Comparison of ENCODE assay signal across 1 cellular context in the genomic region with DNA sequence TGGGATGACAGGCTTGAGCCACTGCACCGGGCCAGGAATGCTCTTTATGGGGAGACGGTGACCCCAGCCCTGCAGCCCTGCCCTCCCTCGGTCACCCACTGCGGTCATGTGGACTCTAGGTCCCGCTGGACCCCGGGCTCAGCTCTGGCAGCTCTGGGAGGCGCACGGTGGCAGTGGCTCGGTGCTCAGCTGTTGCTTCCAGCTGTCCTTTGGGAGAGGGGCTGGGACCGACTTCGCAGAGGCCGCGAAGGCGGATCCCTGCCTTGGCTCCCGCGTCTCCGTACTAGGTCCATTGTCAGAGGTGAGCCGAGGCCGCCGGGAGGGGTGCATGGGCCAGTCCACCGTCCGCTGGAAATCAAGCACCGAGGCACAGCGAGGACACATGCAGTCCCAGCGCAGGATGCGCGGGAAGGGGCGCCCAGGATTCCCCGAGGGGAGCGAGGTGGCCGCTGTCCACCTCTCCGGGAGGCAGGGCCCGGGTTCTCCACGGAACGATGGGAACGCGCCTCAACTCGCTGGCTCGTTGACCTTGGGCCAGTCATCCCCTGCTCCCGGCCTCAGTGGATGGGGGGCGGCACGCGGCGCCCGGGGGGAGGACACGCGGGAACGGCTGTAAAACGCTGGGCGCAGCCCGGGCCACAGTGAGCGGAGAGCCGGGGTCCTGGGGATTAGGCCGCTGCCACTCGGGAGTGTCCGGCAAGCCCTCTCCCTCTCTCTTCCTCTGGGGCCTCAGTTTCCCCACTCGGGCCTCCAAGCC.
TF ChIP-seq lines count a peak whose summit lies in the region.

No MANE protein-coding gene starts in this region.

TF ChIP-seq in GM23338, 12 proteins besides CTCF, POLR2A, EP300 and RAD21 (continued from another document):
- TF ChIP-seq, protein P1, sequence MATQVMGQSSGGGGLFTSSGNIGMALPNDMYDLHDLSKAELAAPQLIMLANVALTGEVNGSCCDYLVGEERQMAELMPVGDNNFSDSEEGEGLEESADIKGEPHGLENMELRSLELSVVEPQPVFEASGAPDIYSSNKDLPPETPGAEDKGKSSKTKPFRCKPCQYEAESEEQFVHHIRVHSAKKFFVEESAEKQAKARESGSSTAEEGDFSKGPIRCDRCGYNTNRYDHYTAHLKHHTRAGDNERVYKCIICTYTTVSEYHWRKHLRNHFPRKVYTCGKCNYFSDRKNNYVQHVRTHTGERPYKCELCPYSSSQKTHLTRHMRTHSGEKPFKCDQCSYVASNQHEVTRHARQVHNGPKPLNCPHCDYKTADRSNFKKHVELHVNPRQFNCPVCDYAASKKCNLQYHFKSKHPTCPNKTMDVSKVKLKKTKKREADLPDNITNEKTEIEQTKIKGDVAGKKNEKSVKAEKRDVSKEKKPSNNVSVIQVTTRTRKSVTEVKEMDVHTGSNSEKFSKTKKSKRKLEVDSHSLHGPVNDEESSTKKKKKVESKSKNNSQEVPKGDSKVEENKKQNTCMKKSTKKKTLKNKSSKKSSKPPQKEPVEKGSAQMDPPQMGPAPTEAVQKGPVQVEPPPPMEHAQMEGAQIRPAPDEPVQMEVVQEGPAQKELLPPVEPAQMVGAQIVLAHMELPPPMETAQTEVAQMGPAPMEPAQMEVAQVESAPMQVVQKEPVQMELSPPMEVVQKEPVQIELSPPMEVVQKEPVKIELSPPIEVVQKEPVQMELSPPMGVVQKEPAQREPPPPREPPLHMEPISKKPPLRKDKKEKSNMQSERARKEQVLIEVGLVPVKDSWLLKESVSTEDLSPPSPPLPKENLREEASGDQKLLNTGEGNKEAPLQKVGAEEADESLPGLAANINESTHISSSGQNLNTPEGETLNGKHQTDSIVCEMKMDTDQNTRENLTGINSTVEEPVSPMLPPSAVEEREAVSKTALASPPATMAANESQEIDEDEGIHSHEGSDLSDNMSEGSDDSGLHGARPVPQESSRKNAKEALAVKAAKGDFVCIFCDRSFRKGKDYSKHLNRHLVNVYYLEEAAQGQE (IDR thresholded peaks at IDR 0.05; ENCODE audit: unreplicated experiment), result no peak
